In genomic region chr2:133843091-133843490, GRCh38 we compare ENCODE assay signal across 26 cellular contexts.
A peak's percentile ranks its signal among the peaks of the same experiment; 100 is the strongest.
DNase-seq lines count a peak whose midpoint lies in the region; ATAC-seq and TF ChIP-seq lines count a peak whose summit lies in the region.
"Had no signal": no experiment of that assay in that cellular context is flagged by ENCODE, and none has a peak within 500 bp of the region (broad histone marks: within the 10 kb centered on the region; RNA-seq: fewer than 3 reads in every experiment).

No MANE protein-coding gene starts in this region.

- no peaks in the 10 kb centered on the region for H3K9me3 ChIP-seq in adipocyte (ENCODE audit: control insufficient read depth, low read length)
- H3K9me3 ChIP-seq in CD4-positive, alpha-beta memory T cell (ENCODE audit: control insufficient read depth in 1 of 2, low read length in 2 of 2): no peaks in the 10 kb centered on the region
- H3K9me3 ChIP-seq: Caco-2, esophagus squamous epithelium, lower lobe of right lung, stomach had no signal

- H3K4me3 Mint-ChIP-seq in HFFc6: no peak overlapping the region
- H3K4me3 Mint-ChIP-seq in CD4-positive, alpha-beta memory T cell: no peak overlapping the region
- H3K4me3 Mint-ChIP-seq: activated CD4-positive, alpha-beta T cell treated with anti-CD3 and anti-CD28 coated beads, Interleukin-2, amount 10 ng/mL, durations not matched to agents 7 days and 5 days; activated naive CD8-positive, alpha-beta T cell treated with anti-CD3 and anti-CD28 coated beads, Interleukin-2, amount 50 U/mL, for 24 hours; T-cell; type B pancreatic cell had no signal

- peaks cover 2% of the 10 kb centered on the region for H3K27me3 Mint-ChIP-seq in HFFc6 (ENCODE audit: insufficient read depth)
- peaks cover 2 to 9% of the 10 kb centered on the region in 2 donors for H3K27me3 Mint-ChIP-seq in CD4-positive, alpha-beta memory T cell

- no peak overlapping the region for H3K27ac ChIP-seq in CD4-positive, alpha-beta memory T cell (ENCODE audit: low read depth, low read length)
- H3K27ac ChIP-seq: esophagus squamous epithelium, lower lobe of right lung, stomach, VCaP had no signal

- intact Hi-C loops in CD4-positive, alpha-beta memory T cell (cut with micrococcal nuclease): no loop called here

- H3K36me3 ChIP-seq in adipocyte (ENCODE audit: control insufficient read depth, insufficient read depth, low read length, severe bottlenecking): no peaks in the 10 kb centered on the region
- H3K36me3 ChIP-seq in CD4-positive, alpha-beta memory T cell (ENCODE audit: insufficient read depth, low read length): no peaks in the 10 kb centered on the region
- H3K36me3 ChIP-seq: esophagus squamous epithelium, lower lobe of right lung, stomach had no signal

- POLR2A ChIA-PET in HEK293T (lab: Yijun Ruan, JAX): no interaction called here
- POLR2A ChIA-PET in CD4-positive, alpha-beta memory T cell (lab: Charles Lee; ENCODE audit: partially characterized antibody): no interaction called here

- no peak for ATAC-seq in esophagus mucosa
- ATAC-seq: activated naive CD8-positive, alpha-beta T cell treated with anti-CD3 and anti-CD28 coated beads, Interleukin-2, amount 50 U/mL, for 24 hours; lower lobe of right lung; Right ventricle myocardium inferior; T-cell had no signal

- H3K9ac ChIP-seq in adipocyte (ENCODE audit: low read length): no peak overlapping the region

- H3K36me3 Mint-ChIP-seq in HFFc6 (ENCODE audit: low read depth): no peaks in the 10 kb centered on the region
- no peaks in the 10 kb centered on the region for H3K36me3 Mint-ChIP-seq in CD4-positive, alpha-beta memory T cell
- H3K36me3 Mint-ChIP-seq: T-cell, type B pancreatic cell had no signal

- H3K27ac Mint-ChIP-seq in HFFc6: peak overlapping the region; percentile 87
- H3K27ac Mint-ChIP-seq in CD4-positive, alpha-beta memory T cell: peak overlapping the region in 1 of 7 donors; percentile 1
- H3K27ac Mint-ChIP-seq: activated CD4-positive, alpha-beta T cell treated with anti-CD3 and anti-CD28 coated beads, Interleukin-2, amount 10 ng/mL, durations not matched to agents 7 days and 5 days; activated naive CD8-positive, alpha-beta T cell treated with anti-CD3 and anti-CD28 coated beads, Interleukin-2, amount 50 U/mL, for 24 hours; activated T-helper 2 cell treated with anti-CD3 and anti-CD28 coated beads, Interferon-gamma antibody, Interleukin-2, Interleukin-4, amounts not matched to agents 10 μg/mL and 5 μg/mL and 100 μg/mL, durations not matched to agents 14 hours and 24 hours and 36 hours; T-cell; type B pancreatic cell had no signal

- CTCF ChIA-PET in HEK293T (lab: Yijun Ruan, JAX): interaction anchor here (0.5 to 0.6 kb wide), 2 partner anchors 114 to 1063 kb away, joined by 3 read pairs; no protein-coding TSS in a partner anchor
- CTCF ChIA-PET in CD4-positive, alpha-beta memory T cell (lab: Charles Lee; ENCODE audit: partially characterized antibody): interaction anchor here (1.7 to 4.0 kb wide), 9 partner anchors 9 to 1575 kb away, joined by 3 to 60 read pairs (median 11); no protein-coding TSS in a partner anchor

- no peaks in the 10 kb centered on the region for H3K9me3 Mint-ChIP-seq in HFFc6
- H3K9me3 Mint-ChIP-seq in CD4-positive, alpha-beta memory T cell: peaks cover 0 to 2% (median 0%) of the 10 kb centered on the region in 8 donors
- H3K9me3 Mint-ChIP-seq: activated CD4-positive, alpha-beta T cell treated with anti-CD3 and anti-CD28 coated beads, Interleukin-2, amount 10 ng/mL, durations not matched to agents 7 days and 5 days; activated naive CD8-positive, alpha-beta T cell treated with anti-CD3 and anti-CD28 coated beads, Interleukin-2, amount 50 U/mL, for 24 hours; activated T-helper 2 cell treated with anti-CD3 and anti-CD28 coated beads, Interferon-gamma antibody, Interleukin-2, Interleukin-4, amounts not matched to agents 10 μg/mL and 5 μg/mL and 100 μg/mL, durations not matched to agents 14 hours and 24 hours and 36 hours; T-cell; type B pancreatic cell had no signal

- peaks cover 48% of the 10 kb centered on the region for H3K4me1 Mint-ChIP-seq in HFFc6 (ENCODE audit: low read depth)
- peaks cover 3 to 7% (median 6%) of the 10 kb centered on the region in 4 donors for H3K4me1 Mint-ChIP-seq in CD4-positive, alpha-beta memory T cell
- H3K4me1 Mint-ChIP-seq: activated CD4-positive, alpha-beta T cell treated with anti-CD3 and anti-CD28 coated beads, Interleukin-2, amount 10 ng/mL, durations not matched to agents 7 days and 5 days had no signal

- H3K4me3 ChIP-seq in adipocyte (ENCODE audit: low read length) (no peak overlapping the region), fibroblast of mammary gland (ENCODE audit: control insufficient read depth, low read depth, low read length) (no peak overlapping the region)
- H3K4me3 ChIP-seq in CD4-positive, alpha-beta memory T cell (ENCODE audit: low read length in 2 of 2): no peak overlapping the region
- H3K4me3 ChIP-seq: esophagus squamous epithelium, lower lobe of right lung, stomach had no signal

- H3K27me3 ChIP-seq in adipocyte (replicated peaks; ENCODE audit: control insufficient read depth, insufficient read depth, low read length): no peaks in the 10 kb centered on the region
- no peaks in the 10 kb centered on the region for H3K27me3 ChIP-seq in CD4-positive, alpha-beta memory T cell (ENCODE audit: insufficient read depth, low read length)

- TF ChIP-seq CTCF in HFFc6 (IDR thresholded peaks at IDR 0.05) (no peak), fibroblast of mammary gland (conservative IDR thresholded peaks at IDR 0.05; ENCODE audit: control insufficient read depth, insufficient read depth, low read depth, low read length) (no peak)

- DNase-seq in HFFc6 (no peak), adipocyte (ENCODE audit: low read depth) (peak; percentile 85), fibroblast of mammary gland (ENCODE audit: low read depth) (peak; percentile 43), retina (peak; percentile 19), HEK293T (ENCODE audit: extremely low spot score) (no peak)
- no peak for DNase-seq in CD4-positive, alpha-beta memory T cell
- DNase-seq: activated CD4-positive, alpha-beta T cell treated with anti-CD3 and anti-CD28 coated beads, Interleukin-2, amount 10 ng/mL, durations not matched to agents 7 days and 5 days; activated naive CD8-positive, alpha-beta T cell treated with anti-CD3 and anti-CD28 coated beads, Interleukin-2, amount 50 U/mL, for 24 hours; Caco-2; effector CD8-positive, alpha-beta T cell; EL; esophagus squamous epithelium; hypothalamus; islet precursor cell; lower lobe of right lung; NCI-H1105; NCI-H2171; NCI-H526 treated with DMSO at 0.1 percent for 48 hours; stimulated activated CD4-positive, alpha-beta T cell treated with anti-CD3 and anti-CD28 coated beads, Interleukin-12 subunit alpha, Interleukin-12 subunit beta, amount 100 ng/mL, for 4 hours; stomach; T-cell had no signal

- H3K4me1 ChIP-seq in adipocyte (ENCODE audit: control insufficient read depth, insufficient read depth, low read length): peaks cover 19% of the 10 kb centered on the region
- no peaks in the 10 kb centered on the region for H3K4me1 ChIP-seq in CD4-positive, alpha-beta memory T cell (ENCODE audit: insufficient read depth, low read length)
- H3K4me1 ChIP-seq: Caco-2 had no signal

TF ChIP-seq in HEK293T, 16 proteins besides CTCF, POLR2A, EP300 and RAD21:
- no peak for TF ChIP-seq NFRKB (IDR thresholded peaks at IDR 0.05)
- no peak for TF ChIP-seq SP1 (IDR thresholded peaks at IDR 0.05)
- TF ChIP-seq PKNOX1 (IDR thresholded peaks at IDR 0.05): no peak
- no peak for TF ChIP-seq FOXA1 (IDR thresholded peaks at IDR 0.05)
- TF ChIP-seq FOXK2 (IDR thresholded peaks at IDR 0.05): no peak
- no peak for TF ChIP-seq CTBP1 (IDR thresholded peaks at IDR 0.05; ENCODE audit: borderline replicate concordance)
- no peak for TF ChIP-seq LEF1 (IDR thresholded peaks at IDR 0.05; ENCODE audit: borderline replicate concordance)
- no peak for TF ChIP-seq BHLHE40 (IDR thresholded peaks at IDR 0.05; ENCODE audit: borderline replicate concordance)
- no peak for TF ChIP-seq ARNT (IDR thresholded peaks at IDR 0.05)
- no peak for TF ChIP-seq ZNF384 (IDR thresholded peaks at IDR 0.05)
- TF ChIP-seq TARDBP (IDR thresholded peaks at IDR 0.05): no peak
- TF ChIP-seq FOXM1 (IDR thresholded peaks at IDR 0.05; ENCODE audit: borderline replicate concordance): no peak
- no peak for TF ChIP-seq HDGF (IDR thresholded peaks at IDR 0.05; ENCODE audit: borderline replicate concordance)
- no peak for TF ChIP-seq SUZ12 (IDR thresholded peaks at IDR 0.05)
- TF ChIP-seq ELF4 (IDR thresholded peaks at IDR 0.05): no peak

Comparison
In these comparisons a context has a peak if more than half of its experiments do, and no peak if none do; other contexts are left out.
1. DNase-seq: peak in adipocyte (single experiment), fibroblast of mammary gland (single experiment) and retina (single experiment); none in HFFc6 (single experiment), HEK293T (single experiment) and CD4-positive, alpha-beta memory T cell (0 of 5).